23 cellular contexts compared by ENCODE assay signal in the genomic region with DNA sequence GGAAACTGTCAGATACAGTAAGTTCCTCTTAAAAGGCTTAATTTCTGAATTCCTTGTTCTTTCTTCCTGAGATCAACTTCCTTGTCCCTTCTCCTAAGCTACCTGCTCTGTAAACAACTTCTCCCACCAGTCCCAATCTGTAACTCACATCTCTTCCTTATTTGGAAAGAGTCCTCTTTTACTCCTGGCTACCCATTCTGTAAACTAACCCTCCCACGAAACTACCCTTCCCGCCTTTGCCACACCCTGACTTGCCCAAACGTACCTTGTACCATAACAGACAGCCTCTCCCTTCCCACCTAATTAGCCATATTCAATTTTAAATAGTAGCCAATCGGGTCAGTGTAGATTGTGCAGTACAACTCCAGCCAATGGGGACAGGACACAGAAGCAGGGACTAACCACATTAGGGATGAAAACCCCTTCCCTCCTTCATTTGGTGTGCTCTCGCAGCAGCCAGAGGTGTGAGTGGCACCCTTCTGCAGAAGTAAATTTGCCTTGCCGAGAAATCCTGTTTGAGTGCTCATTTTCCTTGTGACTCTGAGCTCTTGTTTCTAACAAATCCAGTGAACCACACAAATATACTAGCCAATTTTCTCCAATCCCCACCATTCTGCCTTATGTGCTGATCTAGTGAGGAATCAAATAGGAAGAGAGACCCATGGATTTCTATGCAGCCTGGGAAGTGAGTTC.
"Had no signal": no experiment of that assay in that cellular context is flagged by ENCODE, and none has a peak within 500 bp of the region (broad histone marks: within the 10 kb centered on the region; RNA-seq: fewer than 3 reads in every experiment).

No MANE protein-coding gene starts in this region.

- H3K79me2 ChIP-seq: parathyroid adenoma had no signal

- H3K27me3 ChIP-seq: tibial nerve had no signal

- H3K4me3 Mint-ChIP-seq: activated naive CD8-positive, alpha-beta T cell treated with anti-CD3 and anti-CD28 coated beads, Interleukin-2, amount 50 U/mL, for 24 hours; central memory CD8-positive, alpha-beta T cell; natural killer cell; neural progenitor cell had no signal

- H3K36me3 ChIP-seq: gastroesophageal sphincter, left lung, lower lobe of right lung, neural progenitor cell, tibial nerve had no signal

- H3K27ac ChIP-seq: gastroesophageal sphincter, left lung, lower lobe of right lung, neural progenitor cell, parathyroid adenoma, tibial nerve, VCaP had no signal

- H3K9ac ChIP-seq: neural progenitor cell, parathyroid adenoma had no signal

- H3K4me3 ChIP-seq: gastroesophageal sphincter, left lung, lower lobe of right lung, neural progenitor cell, tibial nerve had no signal

- H3K4me1 ChIP-seq: gastroesophageal sphincter, left lung, lower lobe of right lung, neural progenitor cell, parathyroid adenoma, tibial nerve had no signal

- DNase-seq: activated CD4-positive, alpha-beta T cell treated with anti-CD3 and anti-CD28 coated beads for 48 hours; activated CD4-positive, alpha-beta T cell treated with anti-CD3 and anti-CD28 coated beads, Interleukin-2, amount 50 U/mL, for 48 hours; activated CD8-positive, alpha-beta memory T cell treated with anti-CD3 and anti-CD28 coated beads for 24 hours; activated effector memory CD4-positive, alpha-beta T cell treated with Interleukin-2 at 50 U/mL for 16 hours; activated naive CD4-positive, alpha-beta T cell treated with anti-CD3 and anti-CD28 coated beads, Interleukin-2, amount 50 U/mL, for 16 hours; activated naive CD8-positive, alpha-beta T cell treated with anti-CD3 and anti-CD28 coated beads, Interleukin-2, amount 50 U/mL, for 24 hours; amygdala; dermis blood vessel endothelial cell; effector CD4-positive, alpha-beta T cell; left lung; lower lobe of right lung; mesenchymal stem cell; natural killer cell; occipital lobe; right cardiac atrium; stimulated activated naive CD4-positive, alpha-beta T cell treated with Interleukin-2 at 50 U/mL for 16 hours had no signal

- H3K27ac Mint-ChIP-seq: activated naive CD8-positive, alpha-beta T cell treated with anti-CD3 and anti-CD28 coated beads, Interleukin-2, amount 50 U/mL, for 24 hours; natural killer cell; neural progenitor cell had no signal

- H2AFZ ChIP-seq: neural progenitor cell, parathyroid adenoma had no signal

- ATAC-seq: activated CD4-positive, CD25-positive, alpha-beta regulatory T cell treated with anti-CD3 and anti-CD28 coated beads, Interleukin-2, amount 50 U/mL, for 24 hours; activated naive CD8-positive, alpha-beta T cell treated with anti-CD3 and anti-CD28 coated beads, Interleukin-2, amount 50 U/mL, for 24 hours; gastroesophageal sphincter; left lung; lower lobe of right lung; natural killer cell; right cardiac atrium had no signal

- H3K36me3 Mint-ChIP-seq: neural progenitor cell had no signal

- H3K4me1 Mint-ChIP-seq: activated naive CD8-positive, alpha-beta T cell treated with anti-CD3 and anti-CD28 coated beads, Interleukin-2, amount 50 U/mL, for 24 hours; neural progenitor cell had no signal

- H3K4me2 ChIP-seq: neural progenitor cell had no signal
